ENCODE assay signal across 8 cellular contexts in the genomic region with DNA sequence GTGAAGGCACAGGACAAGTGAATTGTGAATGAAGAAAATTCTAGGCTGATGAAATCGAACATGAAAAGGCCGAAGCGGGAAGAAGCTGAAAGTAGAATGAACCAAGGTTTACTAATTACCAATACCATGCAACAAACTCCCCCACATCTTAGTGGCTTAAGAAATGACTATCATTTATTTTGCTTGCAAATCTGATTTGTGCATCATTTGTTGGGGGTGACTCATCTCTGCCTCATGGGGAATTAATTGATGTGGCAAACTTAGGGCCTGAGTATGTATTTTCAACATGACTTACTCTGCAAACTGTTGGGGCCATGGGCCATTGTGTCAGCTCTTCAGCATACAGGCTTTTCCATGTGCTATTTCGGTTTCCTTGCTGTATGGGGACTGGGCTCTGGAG. TPM values are rescaled to one million over a fixed set of nuclear protein-coding genes. Genes with fewer than 3 reads are reported as not detected.
DNase-seq lines count a peak whose midpoint lies in the region; ATAC-seq and TF ChIP-seq lines count a peak whose summit lies in the region.

No MANE protein-coding gene starts in this region.

- H3K4me1 Mint-ChIP-seq in HFFc6 (ENCODE audit: low read depth) = peaks cover 13% of the 10 kb centered on the region

- H3K36me3 Mint-ChIP-seq in HFFc6 (ENCODE audit: low read depth) = no peaks in the 10 kb centered on the region

- ATAC-seq in HG02610 (IDR thresholded peaks at IDR 0.05; ENCODE audit: unreplicated experiment) = no peak

- TF ChIP-seq CTCF in HFFc6 (IDR thresholded peaks at IDR 0.05) = no peak

- H3K9me3 Mint-ChIP-seq in HFFc6 = no peaks in the 10 kb centered on the region

- peaks cover 1% of the 10 kb centered on the region; the same call in 1 of the 2 replicates for H3K27me3 Mint-ChIP-seq in HFFc6 (ENCODE audit: insufficient read depth)

- DNase-seq in AG20443 (ENCODE audit: low spot score) = peak; percentile 83
- peak; percentile 70 for DNase-seq in HFFc6
- DNase-seq in activated T-helper 9 cell treated with anti-CD3 and anti-CD28 coated beads, Interleukin-2, amount 50 U/mL, for 16 hours (ENCODE audit: low read depth) = peak; percentile 2
- peak; percentile 74 for DNase-seq in kidney tubule cell (ENCODE audit: low spot score)
- no peak for DNase-seq in anterior cingulate cortex (lab: John Stamatoyannopoulos, UW)
- DNase-seq in dermis blood vessel endothelial cell = no peak
- no peak for DNase-seq in putamen (ENCODE audit: low spot score)

- no peak overlapping the region for H3K27ac Mint-ChIP-seq in HFFc6

- H3K4me3 Mint-ChIP-seq in HFFc6 = no peak overlapping the region

RNA-seq across cellular contexts. Expression of gene PPP1R14C, which starts 26.8 kb away (rescaled TPM):
- total RNA-seq in HFFc6 (2021; fragmentation: NEBNext Ultra II Directional; extraction: Animal tissue kit (Norgen Biotek cat#: 25700)) = under 1 TPM in 1 of 6 experiments, not detected in 5; 0.17 TPM
- total RNA-seq in dermis blood vessel endothelial cell = not detected in 2 replicates

Comparison
In these comparisons a context has a peak if more than half of its experiments do, and no peak if none do; other contexts are left out.
1. DNase-seq: peak in AG20443 (single experiment), HFFc6 (single experiment), activated T-helper 9 cell treated with anti-CD3 and anti-CD28 coated beads, Interleukin-2, amount 50 U/mL, for 16 hours (single experiment) and kidney tubule cell (single experiment); none in anterior cingulate cortex (0 of 58), dermis blood vessel endothelial cell (single experiment) and putamen (single experiment).